11 cellular contexts compared by ENCODE assay signal in genomic region chr4:121690001-121690400, GRCh38. TPM values are rescaled to one million over a fixed set of nuclear protein-coding genes. Genes with fewer than 3 reads are reported as not detected.
A peak's percentile ranks its signal among the peaks of the same experiment; 100 is the strongest.
DNase-seq lines count a peak whose midpoint lies in the region; ATAC-seq and TF ChIP-seq lines count a peak whose summit lies in the region.
"Had no signal": no experiment of that assay in that cellular context is flagged by ENCODE, and none has a peak within 500 bp of the region (broad histone marks: within the 10 kb centered on the region; RNA-seq: fewer than 3 reads in every experiment).

No MANE protein-coding gene starts in this region.

- H3K4ac ChIP-seq in mesenchymal stem cell (ENCODE audit: low read depth in 1 of 2, low read length in 2 of 2) = peak overlapping the region; percentile 46 to 55

- TF ChIP-seq CTCF in AG04450 (IDR thresholded peaks at IDR 0.05; ENCODE audit: low read depth, low read length) (no peak), GM20000 (IDR thresholded peaks at IDR 0.05; ENCODE audit: extremely low read depth, missing control alignments) (no peak), OCI-LY7 (conservative IDR thresholded peaks at IDR 0.05; ENCODE audit: low read length) (no peak)

- peaks cover 7 to 71% of the 10 kb centered on the region in 2 experiments for H3K36me3 ChIP-seq in mesenchymal stem cell (ENCODE audit: control insufficient read depth in 1 of 2, insufficient read depth in 2 of 2, low read depth in 1 of 2, low read length in 2 of 2)
- H3K36me3 ChIP-seq in OCI-LY7 (ENCODE audit: insufficient read depth, low read length) = no peaks in the 10 kb centered on the region

- 33% methylated on average over 2 of the region's 2 CpGs for whole genome bisulfite sequencing in mesenchymal stem cell

- H3K14ac ChIP-seq in mesenchymal stem cell (ENCODE audit: low read length in 2 of 2) = no peak overlapping the region

- H3K27me3 ChIP-seq in AG04450 (ENCODE audit: control insufficient read depth, insufficient read depth, low read length) (no peaks in the 10 kb centered on the region), mesenchymal stem cell (ENCODE audit: control insufficient read depth in 1 of 2, insufficient read depth in 1 of 2, low read length in 2 of 2) (no peaks in the 10 kb centered on the region)

- H2AFZ ChIP-seq in mesenchymal stem cell (ENCODE audit: low read depth, low read length) (no peak overlapping the region), OCI-LY7 (ENCODE audit: low read length) (no peak overlapping the region)

- H3K23ac ChIP-seq in mesenchymal stem cell (ENCODE audit: low read length in 2 of 2) = peak overlapping the region in 1 of 2 experiments; percentile 34

- peak overlapping the region; percentile 52 to 86 for H3K18ac ChIP-seq in mesenchymal stem cell (ENCODE audit: low read depth in 1 of 2, low read length in 2 of 2)

- H3K27ac ChIP-seq in AG04450 (ENCODE audit: low read depth, low read length) = peak overlapping the region; percentile 99
- H3K27ac ChIP-seq in mesenchymal stem cell (ENCODE audit: low read length, poor library complexity, severe bottlenecking) = peak overlapping the region; percentile 98
- no peak overlapping the region for H3K27ac ChIP-seq in OCI-LY7 (ENCODE audit: low read depth, low read length, poor library complexity, severe bottlenecking)

- H4K8ac ChIP-seq in mesenchymal stem cell (ENCODE audit: low read length) = peak overlapping the region; percentile 71

- peak overlapping the region; percentile 80 for H2BK120ac ChIP-seq in mesenchymal stem cell (ENCODE audit: low read depth, low read length)

- intact Hi-C loops in OCI-LY7 (cut with micrococcal nuclease; ENCODE audit: unreplicated experiment) = no loop called here

- H3K9me3 ChIP-seq in AG04450 (ENCODE audit: control insufficient read depth, insufficient read depth, low read length) = no peaks in the 10 kb centered on the region
- no peaks in the 10 kb centered on the region for H3K9me3 ChIP-seq in mesenchymal stem cell (ENCODE audit: control insufficient read depth, low read length)
- H3K9me3 ChIP-seq in OCI-LY7 (ENCODE audit: low read length) = no peaks in the 10 kb centered on the region

- H3K79me2 ChIP-seq in OCI-LY7 (ENCODE audit: insufficient read depth, low read depth, low read length) = no peaks in the 10 kb centered on the region

- DNase-seq in AG04450 (ENCODE audit: low read depth, low spot score) (no peak), amniotic stem cell (lab: John Stamatoyannopoulos, UW) (peak; percentile 48), mesenchymal stem cell (peak; percentile 93), T-helper 1 cell (no peak), GM20000 (ENCODE audit: low spot score) (no peak), occipital lobe (lab: John Stamatoyannopoulos, UW) (no peak), OCI-LY7 (ENCODE audit: low spot score) (no peak)
- DNase-seq: activated CD4-positive, CD25-positive, alpha-beta regulatory T cell treated with anti-CD3 and anti-CD28 coated beads, Interleukin-2, amount 50 U/mL, for 72 hours; CD4-positive, alpha-beta T cell; NCI-H187 had no signal

- no peaks in the 10 kb centered on the region for H3K9me2 ChIP-seq in OCI-LY7 (ENCODE audit: insufficient read depth, low read length)

- peaks cover 15% of the 10 kb centered on the region for H3K4me1 ChIP-seq in mesenchymal stem cell (ENCODE audit: control insufficient read depth, insufficient read depth, low read depth, low read length)
- no peaks in the 10 kb centered on the region for H3K4me1 ChIP-seq in OCI-LY7 (ENCODE audit: insufficient read depth, low read length, poor library complexity, severe bottlenecking)

- peak; percentile 51 for ATAC-seq in HG02623 (IDR thresholded peaks at IDR 0.05; ENCODE audit: unreplicated experiment)

- peak overlapping the region; percentile 40 for H4K91ac ChIP-seq in mesenchymal stem cell (ENCODE audit: low read length)

- peak overlapping the region; percentile 92 for H2AK5ac ChIP-seq in mesenchymal stem cell (ENCODE audit: low read length, severe bottlenecking)

- peak overlapping the region; percentile 34 to 97 for H2BK12ac ChIP-seq in mesenchymal stem cell (ENCODE audit: low read length in 2 of 2)

- H2BK5ac ChIP-seq in mesenchymal stem cell (ENCODE audit: low read depth, low read length, poor library complexity, severe bottlenecking) = peak overlapping the region; percentile 85

- H3K4me2 ChIP-seq in mesenchymal stem cell (ENCODE audit: low read length, poor library complexity, severe bottlenecking) (peak overlapping the region; percentile 23), OCI-LY7 (ENCODE audit: low read length) (no peak overlapping the region)

- no peaks in the 10 kb centered on the region for H4K20me1 ChIP-seq in OCI-LY7 (ENCODE audit: insufficient read depth, low read length)

- peaks cover 3% of the 10 kb centered on the region for H3K79me1 ChIP-seq in mesenchymal stem cell (replicated peaks; ENCODE audit: low read length, poor library complexity, severe bottlenecking)

- no peak overlapping the region for H2BK15ac ChIP-seq in mesenchymal stem cell (ENCODE audit: low read depth, poor library complexity, severe bottlenecking)

- peak overlapping the region; percentile 48 for H3K4me3 ChIP-seq in AG04450 (ENCODE audit: low read depth, low read length)
- H3K4me3 ChIP-seq in mesenchymal stem cell (ENCODE audit: insufficient read depth in 1 of 2, low read depth in 1 of 2, low read length in 2 of 2) = peak overlapping the region in 1 of 2 experiments; percentile 59
- no peak overlapping the region for H3K4me3 ChIP-seq in OCI-LY7 (ENCODE audit: low read depth, low read length, poor library complexity, severe bottlenecking)

- no TSS peak for BruUV-seq in OCI-LY7 (replicated peaks; lab: Mats Ljungman, UMichigan)

- POLR2A ChIA-PET in AG04450 (lab: Yijun Ruan, JAX) = no interaction called here
- POLR2A ChIA-PET in OCI-LY7 (lab: Charles Lee) = no interaction called here

- H3K9ac ChIP-seq in mesenchymal stem cell (ENCODE audit: low read length) = peak overlapping the region; percentile 88

- CTCF ChIA-PET in AG04450 (lab: Charles Lee) = no interaction called here
- CTCF ChIA-PET in OCI-LY7 (lab: Charles Lee; ENCODE audit: unreplicated experiment) = no interaction called here

RNA-seq across cellular contexts. Expression of gene ANXA5, which starts 6.8 kb away (rescaled TPM):
- polyA plus RNA-seq in AG04450 (2011; rRNA removed) = 1,739 and 2,093 TPM in 2 replicates
- polyA minus RNA-seq in AG04450 (2011; rRNA and poly(A)+ RNA removed) = 395 and 591 TPM in 2 replicates
- polyA plus RNA-seq in mesenchymal stem cell (2013, experiment 1 of 2) = 578 TPM
- polyA plus RNA-seq in mesenchymal stem cell (2013, experiment 2 of 2) = 600 TPM
- total RNA-seq in occipital lobe (41.0 TPM), OCI-LY7 (2022) (39.2 and 40.1 TPM in 2 replicates)
- total RNA-seq in OCI-LY7 (2014; rRNA removed; shearing (Covaris generic)) = 28.9 and 38.3 TPM in 2 replicates

Comparison
In these comparisons a context has a peak if more than half of its experiments do, and no peak if none do; other contexts are left out.
1. DNase-seq: peak in amniotic stem cell (single experiment) and mesenchymal stem cell (single experiment); none in AG04450 (single experiment), T-helper 1 cell (0 of 5), GM20000 (single experiment), occipital lobe (single experiment) and OCI-LY7 (single experiment).